Comparison of ENCODE assay signal across 1 cellular context in the genomic region with DNA sequence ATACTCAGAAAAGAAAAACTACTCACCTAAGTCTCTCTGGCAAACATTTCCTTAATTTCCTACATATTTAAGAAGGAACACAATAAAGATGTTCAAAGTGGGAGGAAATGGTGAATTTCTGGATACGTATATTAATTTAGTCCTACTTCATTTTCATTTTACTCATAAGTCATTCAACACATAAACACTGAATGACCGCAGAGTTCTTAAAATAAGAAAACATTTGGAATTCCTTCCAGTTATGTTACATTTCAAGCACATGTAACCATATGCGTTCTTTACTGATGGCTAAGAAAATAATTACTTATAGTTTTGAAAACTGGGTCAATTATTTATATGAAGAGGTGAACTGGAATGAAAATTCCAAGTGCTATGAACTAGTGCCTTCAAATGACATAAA.
TF ChIP-seq lines count a peak whose summit lies in the region.

No MANE protein-coding gene starts in this region.

TF ChIP-seq in IMR-90, 13 proteins besides CTCF, POLR2A, EP300 and RAD21:
- TF ChIP-seq BHLHE40 (IDR thresholded peaks at IDR 0.05; ENCODE audit: low read depth, low read length) (no peak), NFE2L2 (IDR thresholded peaks at IDR 0.05; ENCODE audit: low read depth, low read length) (no peak), FOS (IDR thresholded peaks at IDR 0.05; ENCODE audit: low read depth, low read length) (no peak), MAZ (IDR thresholded peaks at IDR 0.05; ENCODE audit: borderline replicate concordance, low read depth, low read length) (no peak), CHD1 (IDR thresholded peaks at IDR 0.05; ENCODE audit: low read depth, low read length) (no peak), MXI1 (IDR thresholded peaks at IDR 0.05; ENCODE audit: borderline replicate concordance, low read depth, low read length) (no peak), RCOR1 (IDR thresholded peaks at IDR 0.05; ENCODE audit: insufficient replicate concordance, low read length) (no peak), RFX5 (IDR thresholded peaks at IDR 0.05; ENCODE audit: low read depth, low read length) (no peak), CEBPB (IDR thresholded peaks at IDR 0.05; ENCODE audit: low read depth, low read length) (no peak), MAFK (IDR thresholded peaks at IDR 0.05; ENCODE audit: low read depth, low read length) (no peak), SMC3 (IDR thresholded peaks at IDR 0.05; ENCODE audit: low read depth, low read length) (no peak)
- TF ChIP-seq, protein P1, sequence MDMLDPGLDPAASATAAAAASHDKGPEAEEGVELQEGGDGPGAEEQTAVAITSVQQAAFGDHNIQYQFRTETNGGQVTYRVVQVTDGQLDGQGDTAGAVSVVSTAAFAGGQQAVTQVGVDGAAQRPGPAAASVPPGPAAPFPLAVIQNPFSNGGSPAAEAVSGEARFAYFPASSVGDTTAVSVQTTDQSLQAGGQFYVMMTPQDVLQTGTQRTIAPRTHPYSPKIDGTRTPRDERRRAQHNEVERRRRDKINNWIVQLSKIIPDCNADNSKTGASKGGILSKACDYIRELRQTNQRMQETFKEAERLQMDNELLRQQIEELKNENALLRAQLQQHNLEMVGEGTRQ (IDR thresholded peaks at IDR 0.05; ENCODE audit: low read depth, low read length), result no peak
